Comparison of ENCODE assay signal across 28 cellular contexts in the genomic region with DNA sequence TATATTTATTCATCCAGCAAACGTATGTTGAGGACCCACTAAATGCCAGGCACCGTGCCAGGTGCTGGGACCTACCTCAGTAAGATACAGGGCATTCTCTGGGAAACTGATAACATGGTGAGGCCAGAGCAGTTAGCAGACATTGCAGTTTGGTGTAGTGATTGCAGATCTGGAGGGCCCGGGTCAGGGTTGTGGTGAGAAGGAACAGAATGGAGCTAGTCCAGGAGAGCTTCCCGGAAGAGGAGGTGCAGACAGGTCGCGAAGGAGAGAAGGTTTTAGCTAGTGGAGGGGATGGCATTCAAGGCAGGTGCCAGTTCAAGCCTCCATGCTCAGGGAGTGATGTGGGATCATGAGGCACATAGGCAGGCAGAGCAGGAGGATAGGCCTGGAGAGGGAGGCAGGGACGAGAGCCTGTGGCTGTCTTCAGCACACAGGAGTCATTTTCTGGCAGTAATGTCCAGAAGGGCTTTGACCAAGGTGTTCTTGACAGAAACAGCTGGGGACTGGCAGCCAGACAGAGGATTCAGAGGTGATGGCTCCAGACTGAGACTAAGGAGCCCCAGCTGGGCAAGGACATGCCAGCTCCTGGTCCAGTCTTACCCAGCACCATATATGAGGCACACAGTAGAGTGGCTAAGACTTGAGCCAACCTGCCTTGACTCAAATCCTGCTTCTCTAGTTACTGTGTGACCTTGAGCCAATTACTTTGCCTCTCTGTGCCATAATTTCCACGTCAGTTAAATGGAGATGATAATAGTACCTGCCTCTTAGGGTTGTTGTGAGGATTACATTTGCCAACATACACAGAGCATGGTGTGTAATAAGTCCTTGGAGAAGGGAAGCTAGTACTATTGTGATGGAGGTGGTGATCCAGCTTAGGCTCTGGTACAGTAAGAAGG. TPM values are rescaled to one million over a fixed set of nuclear protein-coding genes. Genes with fewer than 3 reads are reported as not detected.
DNase-seq lines count a peak whose midpoint lies in the region; ATAC-seq and TF ChIP-seq lines count a peak whose summit lies in the region.
"Had no signal": no experiment of that assay in that cellular context is flagged by ENCODE, and none has a peak within 500 bp of the region (broad histone marks: within the 10 kb centered on the region; RNA-seq: fewer than 3 reads in every experiment).

No MANE protein-coding gene starts in this region.

- H2BK5ac ChIP-seq in IMR-90 (ENCODE audit: low read depth, low read length, poor library complexity, severe bottlenecking): no peak overlapping the region

- peaks cover 29% of the 10 kb centered on the region for H3K9me1 ChIP-seq in IMR-90 (ENCODE audit: insufficient read depth, low read length)

- no peaks in the 10 kb centered on the region for H3K9me3 ChIP-seq in IMR-90 (ENCODE audit: control insufficient read depth, insufficient read depth, low read length)
- no peaks in the 10 kb centered on the region for H3K9me3 ChIP-seq in psoas muscle
- no peaks in the 10 kb centered on the region for H3K9me3 ChIP-seq in body of pancreas
- H3K9me3 ChIP-seq: BLaER1 treated with 17β-estradiol and CSF1 and Interleukin-3, amounts not matched to agents 10 nM and 100 nM; breast epithelium; heart left ventricle; lower lobe of right lung; mucosa of descending colon; pancreas; spleen; upper lobe of left lung had no signal

- H2BK120ac ChIP-seq in IMR-90 (ENCODE audit: low read depth, low read length): no peak overlapping the region

- no peaks in the 10 kb centered on the region for H3K9me3 Mint-ChIP-seq in activated naive CD4-positive, alpha-beta T cell treated with anti-CD3 and anti-CD28 coated beads, Interleukin-2, amount 10 ng/mL, durations not matched to agents 7 days and 5 days
- no peaks in the 10 kb centered on the region for H3K9me3 Mint-ChIP-seq in activated naive CD4-positive, alpha-beta T cell treated with anti-CD3 and anti-CD28 coated beads, Interleukin-2, amount 50 U/mL, for 72 hours
- H3K9me3 Mint-ChIP-seq: activated CD4-positive, alpha-beta memory T cell treated with anti-CD3 and anti-CD28 coated beads, Interleukin-2, amount 10 ng/mL, durations not matched to agents 7 days and 5 days; neural crest cell had no signal

- H3K4me1 ChIP-seq in IMR-90 (ENCODE audit: control insufficient read depth, insufficient read depth, low read length) (peaks cover 10% of the 10 kb centered on the region), psoas muscle (peaks cover 18% of the 10 kb centered on the region), body of pancreas (peaks cover 38% of the 10 kb centered on the region)
- H3K4me1 ChIP-seq: breast epithelium had no signal

- H3K36me3 ChIP-seq in IMR-90 (ENCODE audit: control insufficient read depth, insufficient read depth, low read length) (no peaks in the 10 kb centered on the region), psoas muscle (ENCODE audit: insufficient read depth in 1 of 2, low read depth in 1 of 2) (peaks cover 0 to 6% of the 10 kb centered on the region in 2 donors), body of pancreas (replicated peaks in 1 of 2; ENCODE audit: insufficient read depth in 1 of 2, low read depth in 2 of 2) (no peaks in the 10 kb centered on the region)
- H3K36me3 ChIP-seq: breast epithelium, heart left ventricle, lower lobe of right lung, pancreas, upper lobe of left lung had no signal

- H3K79me1 ChIP-seq in IMR-90 (ENCODE audit: low read depth in 1 of 2, low read length in 2 of 2): peaks cover 36 to 89% of the 10 kb centered on the region in 2 experiments

- TF ChIP-seq POLR2A in IMR-90 (IDR thresholded peaks at IDR 0.05; ENCODE audit: low read depth, low read length) (no peak), body of pancreas (IDR thresholded peaks at IDR 0.05) (no peak)

- H4K8ac ChIP-seq in IMR-90 (ENCODE audit: low read depth in 2 of 2, low read length in 2 of 2): no peak overlapping the region

- CTCF ChIA-PET in activated naive CD4-positive, alpha-beta T cell treated with anti-CD3 and anti-CD28 coated beads, Interleukin-2, amount 10 ng/mL, durations not matched to agents 7 days and 5 days (lab: Charles Lee): interaction anchor here (0.6 to 1.2 kb wide), 3 partner anchors 10 to 738 kb away, joined by 3 to 4 read pairs (median 3); no protein-coding TSS in a partner anchor
- CTCF ChIA-PET in IMR-90 (lab: Yijun Ruan, JAX): no interaction called here

- TF ChIP-seq CTCF in IMR-90 (conservative IDR thresholded peaks at IDR 0.05; ENCODE audit: low read depth, low read length) (no peak), psoas muscle (IDR thresholded peaks at IDR 0.05) (no peak), body of pancreas (IDR thresholded peaks at IDR 0.05) (no peak)

- intact Hi-C loops in IMR-90 (cut with micrococcal nuclease) (no loop called here), psoas muscle (cut with DNase I) (no loop called here), body of pancreas (cut with DNase I) (no loop called here)

- no peak overlapping the region for H3K56ac ChIP-seq in IMR-90 (ENCODE audit: extremely low read depth, insufficient read depth, low read length)

- H2AK5ac ChIP-seq in IMR-90 (ENCODE audit: low read depth, low read length): 0 out of 2 replicates have a peak overlapping the region, but pooled peaks have one; percentile 14

- no peak overlapping the region for H3K4me2 ChIP-seq in IMR-90 (ENCODE audit: low read depth, low read length)

- H3K4me1 Mint-ChIP-seq in activated naive CD4-positive, alpha-beta T cell treated with anti-CD3 and anti-CD28 coated beads, Interleukin-2, amount 10 ng/mL, durations not matched to agents 7 days and 5 days: peaks cover 6% of the 10 kb centered on the region
- H3K4me1 Mint-ChIP-seq: neural crest cell had no signal

- H4K5ac ChIP-seq in IMR-90 (ENCODE audit: low read depth, low read length): no peak overlapping the region

- no peak overlapping the region for H3K27ac ChIP-seq in IMR-90 (ENCODE audit: insufficient read depth, low read length)
- peak overlapping the region; percentile 100 for H3K27ac ChIP-seq in epithelial cell of prostate
- H3K27ac ChIP-seq in psoas muscle: no peak overlapping the region
- H3K27ac ChIP-seq in body of pancreas: no peak overlapping the region
- H3K27ac ChIP-seq: BLaER1 treated with 17β-estradiol and CSF1 and Interleukin-3, amounts not matched to agents 10 nM and 100 nM; breast epithelium; heart left ventricle; lower lobe of right lung; pancreas; spleen; upper lobe of left lung had no signal

- no peak overlapping the region for H3K9ac ChIP-seq in IMR-90 (ENCODE audit: low read depth, low read length)
- H3K9ac ChIP-seq: BLaER1 treated with 17β-estradiol and CSF1 and Interleukin-3, amounts not matched to agents 10 nM and 100 nM had no signal

- in situ Hi-C loops in IMR-90 (cut with MboI; ENCODE audit: low sequenced_read_pairs): no loop called here

- H3K4me3 ChIP-seq in IMR-90 (ENCODE audit: insufficient read depth, low read depth, low read length): no peak overlapping the region
- no peak overlapping the region for H3K4me3 ChIP-seq in psoas muscle
- no peak overlapping the region for H3K4me3 ChIP-seq in body of pancreas
- H3K4me3 ChIP-seq: BLaER1 treated with 17β-estradiol and CSF1 and Interleukin-3, amounts not matched to agents 10 nM and 100 nM; breast epithelium; heart left ventricle; lower lobe of right lung; mucosa of descending colon; pancreas; spleen; upper lobe of left lung had no signal

- BruUV-seq in IMR-90 (replicated peaks; lab: Mats Ljungman, UMichigan): no TSS peak

- no peaks in the 10 kb centered on the region for H3K36me3 Mint-ChIP-seq in activated naive CD4-positive, alpha-beta T cell treated with anti-CD3 and anti-CD28 coated beads, Interleukin-2, amount 10 ng/mL, durations not matched to agents 7 days and 5 days
- no peaks in the 10 kb centered on the region for H3K36me3 Mint-ChIP-seq in activated naive CD4-positive, alpha-beta T cell treated with anti-CD3 and anti-CD28 coated beads, Interleukin-2, amount 50 U/mL, for 72 hours

- H2AK9ac ChIP-seq in IMR-90 (replicated peaks; ENCODE audit: low read depth, low read length, poor library complexity): no peak overlapping the region

- no peak overlapping the region for H3K18ac ChIP-seq in IMR-90 (ENCODE audit: low read depth, low read length)

- H3K27me3 ChIP-seq in IMR-90 (ENCODE audit: control insufficient read depth, insufficient read depth, low read length) (no peaks in the 10 kb centered on the region), psoas muscle (ENCODE audit: insufficient read depth in 3 of 3, low read length in 2 of 3) (no peaks in the 10 kb centered on the region), body of pancreas (no peaks in the 10 kb centered on the region)
- H3K27me3 ChIP-seq: BLaER1 treated with 17β-estradiol and CSF1 and Interleukin-3, amounts not matched to agents 10 nM and 100 nM; breast epithelium; heart left ventricle; pancreas; spleen; upper lobe of left lung had no signal

- dilution Hi-C loops in IMR-90 (cut with HindIII; ENCODE audit: low sequenced_read_pairs, unreplicated experiment): no loop called here

- no peaks in the 10 kb centered on the region for H3K27me3 Mint-ChIP-seq in activated naive CD4-positive, alpha-beta T cell treated with anti-CD3 and anti-CD28 coated beads, Interleukin-2, amount 10 ng/mL, durations not matched to agents 7 days and 5 days
- H3K27me3 Mint-ChIP-seq: activated CD4-positive, alpha-beta memory T cell treated with anti-CD3 and anti-CD28 coated beads, Interleukin-2, amount 10 ng/mL, durations not matched to agents 7 days and 5 days had no signal

- no peak overlapping the region for H4K91ac ChIP-seq in IMR-90 (ENCODE audit: insufficient read depth, low read depth, low read length)

- H3K23ac ChIP-seq in IMR-90 (ENCODE audit: low read depth, low read length): 0 out of 2 replicates have a peak overlapping the region, but pooled peaks have one; percentile 17

- POLR2A ChIA-PET in IMR-90 (lab: Charles Lee; ENCODE audit: unreplicated experiment): no interaction called here

- peak overlapping the region; percentile 49 for H2AFZ ChIP-seq in IMR-90 (replicated peaks; ENCODE audit: low read length, poor library complexity)

- no peak overlapping the region for H2BK15ac ChIP-seq in IMR-90 (ENCODE audit: low read depth, low read length)

- H3K14ac ChIP-seq in IMR-90 (replicated peaks; ENCODE audit: low read depth, low read length): no peak overlapping the region

- H2BK20ac ChIP-seq in IMR-90 (ENCODE audit: low read depth, low read length): no peak overlapping the region

- TF ChIP-seq RAD21 in IMR-90 (IDR thresholded peaks at IDR 0.05; ENCODE audit: low read length): no peak

- peaks cover 28% of the 10 kb centered on the region for H4K20me1 ChIP-seq in IMR-90 (ENCODE audit: insufficient read depth, low read length)

- WGBS in IMR-90 (ENCODE audit: extremely low coverage in 2 of 2, insufficient read length in 1 of 2), 2 experiments: 92% methylated on average over 7 of the region's 8 CpGs; no CpG with 5 or more reads in 1 of the 2 experiments
- WGBS in psoas muscle, 3 donors: 79 to 91% (median 84%) methylated on average over 8 of the region's 8 CpGs
- WGBS in body of pancreas, 2 donors: 88 to 89% methylated on average over 7 to 8 of the region's 8 CpGs

- H3K4ac ChIP-seq in IMR-90 (ENCODE audit: low read depth, low read length): 0 out of 2 replicates have a peak overlapping the region, but pooled peaks have one; percentile 15

- ATAC-seq in activated naive CD4-positive, alpha-beta T cell treated with anti-CD3 and anti-CD28 coated beads, Interleukin-2, amount 50 U/mL, for 72 hours: no peak
- ATAC-seq in IMR-90 (ENCODE audit: low read depth) (no peak), psoas muscle (peak; percentile 17 to 64 (median 40)), body of pancreas (no peak), esophagus mucosa (no peak)
- ATAC-seq: heart left ventricle, lower lobe of right lung, mucosa of descending colon, pancreas had no signal

- H3K27ac Mint-ChIP-seq in activated naive CD4-positive, alpha-beta T cell treated with anti-CD3 and anti-CD28 coated beads, Interleukin-2, amount 10 ng/mL, durations not matched to agents 7 days and 5 days: peak overlapping the region; percentile 9
- H3K27ac Mint-ChIP-seq in activated naive CD4-positive, alpha-beta T cell treated with anti-CD3 and anti-CD28 coated beads, Interleukin-2, amount 50 U/mL, for 72 hours: peak overlapping the region in 1 of 2 donors; percentile 11
- H3K27ac Mint-ChIP-seq: activated CD4-positive, alpha-beta memory T cell treated with anti-CD3 and anti-CD28 coated beads, Interleukin-2, amount 10 ng/mL, durations not matched to agents 7 days and 5 days had no signal

- no peak for DNase-seq in activated naive CD4-positive, alpha-beta T cell treated with anti-CD3 and anti-CD28 coated beads, Interleukin-2, amount 10 ng/mL, durations not matched to agents 7 days and 5 days
- no peak for DNase-seq in activated naive CD4-positive, alpha-beta T cell treated with anti-CD3 and anti-CD28 coated beads, Interleukin-2, amount 50 U/mL, for 72 hours (ENCODE audit: low spot score in 2 of 2)
- DNase-seq in IMR-90 (no peak), epithelial cell of prostate (ENCODE audit: low read depth, low spot score) (no peak), psoas muscle (no peak), body of pancreas (no peak)
- DNase-seq: activated CD4-positive, alpha-beta memory T cell treated with anti-CD3 and anti-CD28 coated beads, Interleukin-2, amount 10 ng/mL, durations not matched to agents 7 days and 5 days; activated CD4-positive, CD25-positive, alpha-beta regulatory T cell; amygdala; effector CD8-positive, alpha-beta T cell; erythroblast; heart left ventricle; kidney glomerular epithelial cell; lower lobe of right lung; mucosa of descending colon; NCI-H187 treated with DMSO at 0.1 percent for 48 hours; NCI-H2171 treated with DMSO at 0.1 percent for 48 hours; NCI-H524; NK-92 treated with Interleukin-12 subunit alpha and Interleukin-12 subunit beta, amount 100 ng/mL, for 24 hours; pancreas; right cardiac atrium; Right ventricle myocardium superior; spleen; upper lobe of left lung had no signal

- H3K4me3 Mint-ChIP-seq in activated naive CD4-positive, alpha-beta T cell treated with anti-CD3 and anti-CD28 coated beads, Interleukin-2, amount 10 ng/mL, durations not matched to agents 7 days and 5 days: no peak overlapping the region
- H3K4me3 Mint-ChIP-seq: activated CD4-positive, alpha-beta memory T cell treated with anti-CD3 and anti-CD28 coated beads, Interleukin-2, amount 10 ng/mL, durations not matched to agents 7 days and 5 days; neural crest cell had no signal

RNA-seq across cellular contexts. Expression of gene FANCE, which starts 48.3 kb away (rescaled TPM):
- total RNA-seq in activated naive CD4-positive, alpha-beta T cell treated with anti-CD3 and anti-CD28 coated beads, Interleukin-2, amount 50 U/mL, for 72 hours: 10 to 100 TPM; 14.3 to 14.7 TPM
- total RNA-seq in IMR-90 (2012; rRNA removed) (7.5 and 9.1 TPM in 2 replicates), psoas muscle (1 to 10 TPM; 5.7 to 9.3 (median 8.1) TPM), body of pancreas (1 to 10 TPM; 4.9 to 9.2 TPM), esophagus mucosa (10.4 TPM)
- polyA plus RNA-seq in IMR-90 (2012; rRNA removed) (6.8 and 7.1 TPM in 2 replicates), psoas muscle (10 to 100 TPM in 1 of 3 donors, 1 to 10 TPM in 2; 3.8 to 15.2 (median 4.5) TPM)
- polyA plus RNA-seq in IMR-90 (2012; cell fraction: cytosol; rRNA removed): 4.5 and 6.8 TPM in 2 replicates
- 5.0 and 6.6 TPM in 2 replicates for polyA plus RNA-seq in IMR-90 (2012; cell fraction: nucleus; rRNA removed; ENCODE audit: low replicate concordance)

Comparison
In these comparisons a context has a peak if more than half of its experiments do, and no peak if none do; other contexts are left out.
1. ATAC-seq: peak in psoas muscle (4 of 4); none in activated naive CD4-positive, alpha-beta T cell treated with anti-CD3 and anti-CD28 coated beads, Interleukin-2, amount 50 U/mL, for 72 hours (0 of 2), IMR-90 (single experiment), body of pancreas (single experiment) and esophagus mucosa (single experiment).